In genomic region chr7:1977059-1977875, GRCh38 we compare ENCODE assay signal across 26 cellular contexts.
DNase-seq lines count a peak whose midpoint lies in the region; ATAC-seq and TF ChIP-seq lines count a peak whose summit lies in the region.
"Had no signal": no experiment of that assay in that cellular context is flagged by ENCODE, and none has a peak within 500 bp of the region (broad histone marks: within the 10 kb centered on the region; RNA-seq: fewer than 3 reads in every experiment).

No MANE protein-coding gene starts in this region.

- peaks cover 4% of the 10 kb centered on the region for H3K36me3 ChIP-seq in right atrium auricular region
- H3K36me3 ChIP-seq in mucosa of descending colon (ENCODE audit: low read depth), result no peaks in the 10 kb centered on the region
- H3K36me3 ChIP-seq in upper lobe of right lung, result no peaks in the 10 kb centered on the region
- peaks cover 0 to 5% of the 10 kb centered on the region in 2 donors for H3K36me3 ChIP-seq in thyroid gland

- ATAC-seq in left ventricle myocardium superior (no peak), right cardiac atrium (no peak), mucosa of descending colon (no peak), upper lobe of right lung (no peak), GM21737 (IDR thresholded peaks at IDR 0.05; ENCODE audit: unreplicated experiment) (no peak), HG03045 (IDR thresholded peaks at IDR 0.05; ENCODE audit: unreplicated experiment) (no peak)
- ATAC-seq: Panc1 had no signal

- H3K27ac ChIP-seq in right atrium auricular region (no peak overlapping the region), right cardiac atrium (ENCODE audit: low read length) (no peak overlapping the region), upper lobe of right lung (no peak overlapping the region), thyroid gland (no peak overlapping the region)
- H3K27ac ChIP-seq: HL-60, RWPE1 had no signal

- DNase-seq in left ventricle myocardium superior (peak; percentile 18), right atrium auricular region (ENCODE audit: low spot score) (no peak), right cardiac atrium (peak; percentile 3 to 44 (median 30)), mucosa of descending colon (peak in 2 of 3 donors; percentile 16 to 33), upper lobe of right lung (peak; percentile 53), thyroid gland (no peak)
- DNase-seq: CD8-positive, alpha-beta memory T cell; DMS 273 treated with DMSO at 0.1 percent for 48 hours; DMS79 treated with DMSO at 0.1 percent for 48 hours; GF-D8; GOT3; HFFc6; NCI-H1092; NCI-H1417 treated with DMSO at 0.1 percent for 48 hours; NCI-H1694 treated with DMSO at 0.1 percent for 48 hours; NCI-H2081; NCI-H2227 treated with DMSO at 0.1 percent for 48 hours; NCI-H510A; NCI-H69; SIG-M5 had no signal

- H3K4me1 ChIP-seq in right atrium auricular region (no peaks in the 10 kb centered on the region), right cardiac atrium (ENCODE audit: control insufficient read depth, insufficient read depth, low read length) (no peaks in the 10 kb centered on the region), mucosa of descending colon (ENCODE audit: low read depth) (no peaks in the 10 kb centered on the region), upper lobe of right lung (no peaks in the 10 kb centered on the region), thyroid gland (no peaks in the 10 kb centered on the region)
- H3K4me1 ChIP-seq: HAP-1 had no signal

- intact Hi-C loops in left ventricle myocardium superior (cut with micrococcal nuclease) (no loop called here), right cardiac atrium (cut with DNase I) (no loop called here), mucosa of descending colon (cut with DNase I, micrococcal nuclease) (no loop called here), upper lobe of right lung (cut with DNase I) (no loop called here), thyroid gland (cut with DNase I) (no loop called here)

- H3K27me3 ChIP-seq in right atrium auricular region, result no peaks in the 10 kb centered on the region
- no peaks in the 10 kb centered on the region for H3K27me3 ChIP-seq in right cardiac atrium (ENCODE audit: control insufficient read depth, insufficient read depth)
- no peaks in the 10 kb centered on the region for H3K27me3 ChIP-seq in upper lobe of right lung
- H3K27me3 ChIP-seq in thyroid gland, result no peaks in the 10 kb centered on the region

- TF ChIP-seq CTCF in right atrium auricular region (IDR thresholded peaks at IDR 0.05) (no peak), mucosa of descending colon (IDR thresholded peaks at IDR 0.05) (no peak), upper lobe of right lung (IDR thresholded peaks at IDR 0.05) (no peak), thyroid gland (IDR thresholded peaks at IDR 0.05) (no peak)

- TF ChIP-seq POLR2A in thyroid gland (IDR thresholded peaks at IDR 0.05), result no peak

- H3K9me3 ChIP-seq in right atrium auricular region (no peaks in the 10 kb centered on the region), right cardiac atrium (ENCODE audit: control insufficient read depth, low read length) (no peaks in the 10 kb centered on the region), mucosa of descending colon (no peaks in the 10 kb centered on the region), upper lobe of right lung (no peaks in the 10 kb centered on the region), thyroid gland (no peaks in the 10 kb centered on the region)
- H3K9me3 ChIP-seq: HAP-1 had no signal

- no peak overlapping the region for H3K4me3 ChIP-seq in right atrium auricular region
- no peak overlapping the region for H3K4me3 ChIP-seq in right cardiac atrium (ENCODE audit: low read length)
- no peak overlapping the region for H3K4me3 ChIP-seq in mucosa of descending colon
- H3K4me3 ChIP-seq in upper lobe of right lung, result no peak overlapping the region
- no peak overlapping the region for H3K4me3 ChIP-seq in thyroid gland (replicated peaks in 1 of 3)
- H3K4me3 ChIP-seq: HAP-1 had no signal

- WGBS in right cardiac atrium, result 96% methylated on average over 44 of the region's 44 CpGs
- WGBS in thyroid gland, 2 donors, result 91 to 96% methylated on average over 27 to 35 of the region's 44 CpGs

Comparison
In these comparisons a context has a peak if more than half of its experiments do, and no peak if none do; other contexts are left out.
1. DNase-seq: peak in left ventricle myocardium superior (single experiment), right cardiac atrium (3 of 3), mucosa of descending colon (2 of 3) and upper lobe of right lung (single experiment); none in right atrium auricular region (single experiment) and thyroid gland (0 of 2).